ENCODE assay signal across 8 cellular contexts in genomic region chr12:57759360-57759980, GRCh38. TPM values are rescaled to one million over a fixed set of nuclear protein-coding genes. Genes with fewer than 3 reads are reported as not detected.
A peak's percentile ranks its signal among the peaks of the same experiment; 100 is the strongest.
DNase-seq lines count a peak whose midpoint lies in the region; ATAC-seq, FAIRE-seq and TF ChIP-seq lines count a peak whose summit lies in the region.

No MANE protein-coding gene starts in this region.

- H3K36me3 Mint-ChIP-seq in activated CD4-positive, alpha-beta T cell treated with anti-CD3 and anti-CD28 coated beads, Interleukin-2, amount 10 ng/mL, durations not matched to agents 7 days and 5 days (ENCODE audit: low read depth): peaks cover 20% of the 10 kb centered on the region

- POLR2A ChIA-PET in activated CD4-positive, alpha-beta T cell treated with anti-CD3 and anti-CD28 coated beads, Interleukin-2, amount 10 ng/mL, durations not matched to agents 7 days and 5 days (lab: Charles Lee): no interaction called here

- TF ChIP-seq CTCF in D721Med (IDR thresholded peaks at IDR 0.05; ENCODE audit: insufficient read depth, missing control alignments): peak; percentile 61

- peak; percentile 53 for FAIRE-seq in D721Med (lab: Jason Lieb, UNC)
- FAIRE-seq in urothelium cell line (lab: Jason Lieb, UNC): no peak

- DNase-seq in D721Med (ENCODE audit: insufficient read length, low spot score) (no peak), iPS-NIHi7 (ENCODE audit: extremely low spot score) (peak; percentile 34), urothelium cell line (ENCODE audit: low spot score) (no peak), NK-92 (lab: John Stamatoyannopoulos, UW; ENCODE audit: unreplicated experiment) (no peak), NCI-H226 (no peak)
- DNase-seq in activated CD4-positive, alpha-beta T cell treated with anti-CD3 and anti-CD28 coated beads, Interleukin-2, amount 10 ng/mL, durations not matched to agents 7 days and 5 days: peak; percentile 61

- ATAC-seq in HG03378 (IDR thresholded peaks at IDR 0.05; ENCODE audit: unreplicated experiment) (peak; percentile 45), GM21423 (IDR thresholded peaks at IDR 0.05; ENCODE audit: unreplicated experiment) (no peak)

- H3K4me3 Mint-ChIP-seq in activated CD4-positive, alpha-beta T cell treated with anti-CD3 and anti-CD28 coated beads, Interleukin-2, amount 10 ng/mL, durations not matched to agents 7 days and 5 days: no peak overlapping the region

- no peak overlapping the region for H3K27ac Mint-ChIP-seq in activated CD4-positive, alpha-beta T cell treated with anti-CD3 and anti-CD28 coated beads, Interleukin-2, amount 10 ng/mL, durations not matched to agents 7 days and 5 days

- no peaks in the 10 kb centered on the region for H3K9me3 Mint-ChIP-seq in activated CD4-positive, alpha-beta T cell treated with anti-CD3 and anti-CD28 coated beads, Interleukin-2, amount 10 ng/mL, durations not matched to agents 7 days and 5 days

- CTCF ChIA-PET in activated CD4-positive, alpha-beta T cell treated with anti-CD3 and anti-CD28 coated beads, Interleukin-2, amount 10 ng/mL, durations not matched to agents 7 days and 5 days (lab: Charles Lee): interaction anchor here (0.6 to 2.3 kb wide), 12 partner anchors 8 to 301 kb away, joined by 3 to 12 read pairs (median 3); partner anchors contain the start of genes CYP27B1 and TSFM

- peaks cover 29% of the 10 kb centered on the region for H3K4me1 Mint-ChIP-seq in activated CD4-positive, alpha-beta T cell treated with anti-CD3 and anti-CD28 coated beads, Interleukin-2, amount 10 ng/mL, durations not matched to agents 7 days and 5 days

- peaks cover 6% of the 10 kb centered on the region for H3K27me3 Mint-ChIP-seq in activated CD4-positive, alpha-beta T cell treated with anti-CD3 and anti-CD28 coated beads, Interleukin-2, amount 10 ng/mL, durations not matched to agents 7 days and 5 days

RNA-seq across cellular contexts. Expression of gene MARCHF9, which starts 4.6 kb away (rescaled TPM):
- 10 to 100 TPM; 23.7 to 27.2 TPM for total RNA-seq in activated CD4-positive, alpha-beta T cell treated with anti-CD3 and anti-CD28 coated beads, Interleukin-2, amount 10 ng/mL, durations not matched to agents 7 days and 5 days

RNA-seq across cellular contexts. Expression of gene CDK4, which starts 7.4 kb away (rescaled TPM):
- 100 to 1,000 TPM in 1 of 2 experiments, 10 to 100 TPM in 1; 84.4 to 104 TPM for total RNA-seq in activated CD4-positive, alpha-beta T cell treated with anti-CD3 and anti-CD28 coated beads, Interleukin-2, amount 10 ng/mL, durations not matched to agents 7 days and 5 days

RNA-seq across cellular contexts. Expression of gene CYP27B1, which starts 7.4 kb away (rescaled TPM):
- total RNA-seq in activated CD4-positive, alpha-beta T cell treated with anti-CD3 and anti-CD28 coated beads, Interleukin-2, amount 10 ng/mL, durations not matched to agents 7 days and 5 days: 1 to 10 TPM; 1.9 to 2.3 TPM

RNA-seq across cellular contexts. Expression of gene METTL1, which starts 12.4 kb away (rescaled TPM):
- total RNA-seq in activated CD4-positive, alpha-beta T cell treated with anti-CD3 and anti-CD28 coated beads, Interleukin-2, amount 10 ng/mL, durations not matched to agents 7 days and 5 days: 10 to 100 TPM; 13.4 to 17.2 TPM

RNA-seq across cellular contexts. Expression of gene EEF1AKMT3, which starts 12.9 kb away (rescaled TPM):
- total RNA-seq in activated CD4-positive, alpha-beta T cell treated with anti-CD3 and anti-CD28 coated beads, Interleukin-2, amount 10 ng/mL, durations not matched to agents 7 days and 5 days: 1 to 10 TPM; 2.8 to 3.0 TPM

Comparison
In these comparisons a context has a peak if more than half of its experiments do, and no peak if none do; other contexts are left out.
1. DNase-seq: peak in activated CD4-positive, alpha-beta T cell treated with anti-CD3 and anti-CD28 coated beads, Interleukin-2, amount 10 ng/mL, durations not matched to agents 7 days and 5 days (single experiment) and iPS-NIHi7 (single experiment); none in D721Med (single experiment), urothelium cell line (single experiment), NK-92 (single experiment) and NCI-H226 (single experiment).